Comparison of ENCODE assay signal across 1 cellular context in genomic region chr5:34915139-34915855, GRCh38.
TF ChIP-seq lines count a peak whose summit lies in the region.

A gene with protein sequence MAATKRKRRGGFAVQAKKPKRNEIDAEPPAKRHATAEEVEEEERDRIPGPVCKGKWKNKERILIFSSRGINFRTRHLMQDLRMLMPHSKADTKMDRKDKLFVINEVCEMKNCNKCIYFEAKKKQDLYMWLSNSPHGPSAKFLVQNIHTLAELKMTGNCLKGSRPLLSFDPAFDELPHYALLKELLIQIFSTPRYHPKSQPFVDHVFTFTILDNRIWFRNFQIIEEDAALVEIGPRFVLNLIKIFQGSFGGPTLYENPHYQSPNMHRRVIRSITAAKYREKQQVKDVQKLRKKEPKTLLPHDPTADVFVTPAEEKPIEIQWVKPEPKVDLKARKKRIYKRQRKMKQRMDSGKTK (plus strand): TSS chr5:34915711. CDS start chr5:34915739, 28 bp downstream.
A gene with protein sequence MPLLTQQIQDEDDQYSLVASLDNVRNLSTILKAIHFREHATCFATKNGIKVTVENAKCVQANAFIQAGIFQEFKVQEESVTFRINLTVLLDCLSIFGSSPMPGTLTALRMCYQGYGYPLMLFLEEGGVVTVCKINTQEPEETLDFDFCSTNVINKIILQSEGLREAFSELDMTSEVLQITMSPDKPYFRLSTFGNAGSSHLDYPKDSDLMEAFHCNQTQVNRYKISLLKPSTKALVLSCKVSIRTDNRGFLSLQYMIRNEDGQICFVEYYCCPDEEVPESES (minus strand): TSS chr5:34915504. CDS start chr5:34914892, 612 bp downstream.

TF ChIP-seq in K562, 482 proteins besides CTCF, POLR2A, EP300 and RAD21 (continued from another document and continues in another):
- TF ChIP-seq, protein P1, sequence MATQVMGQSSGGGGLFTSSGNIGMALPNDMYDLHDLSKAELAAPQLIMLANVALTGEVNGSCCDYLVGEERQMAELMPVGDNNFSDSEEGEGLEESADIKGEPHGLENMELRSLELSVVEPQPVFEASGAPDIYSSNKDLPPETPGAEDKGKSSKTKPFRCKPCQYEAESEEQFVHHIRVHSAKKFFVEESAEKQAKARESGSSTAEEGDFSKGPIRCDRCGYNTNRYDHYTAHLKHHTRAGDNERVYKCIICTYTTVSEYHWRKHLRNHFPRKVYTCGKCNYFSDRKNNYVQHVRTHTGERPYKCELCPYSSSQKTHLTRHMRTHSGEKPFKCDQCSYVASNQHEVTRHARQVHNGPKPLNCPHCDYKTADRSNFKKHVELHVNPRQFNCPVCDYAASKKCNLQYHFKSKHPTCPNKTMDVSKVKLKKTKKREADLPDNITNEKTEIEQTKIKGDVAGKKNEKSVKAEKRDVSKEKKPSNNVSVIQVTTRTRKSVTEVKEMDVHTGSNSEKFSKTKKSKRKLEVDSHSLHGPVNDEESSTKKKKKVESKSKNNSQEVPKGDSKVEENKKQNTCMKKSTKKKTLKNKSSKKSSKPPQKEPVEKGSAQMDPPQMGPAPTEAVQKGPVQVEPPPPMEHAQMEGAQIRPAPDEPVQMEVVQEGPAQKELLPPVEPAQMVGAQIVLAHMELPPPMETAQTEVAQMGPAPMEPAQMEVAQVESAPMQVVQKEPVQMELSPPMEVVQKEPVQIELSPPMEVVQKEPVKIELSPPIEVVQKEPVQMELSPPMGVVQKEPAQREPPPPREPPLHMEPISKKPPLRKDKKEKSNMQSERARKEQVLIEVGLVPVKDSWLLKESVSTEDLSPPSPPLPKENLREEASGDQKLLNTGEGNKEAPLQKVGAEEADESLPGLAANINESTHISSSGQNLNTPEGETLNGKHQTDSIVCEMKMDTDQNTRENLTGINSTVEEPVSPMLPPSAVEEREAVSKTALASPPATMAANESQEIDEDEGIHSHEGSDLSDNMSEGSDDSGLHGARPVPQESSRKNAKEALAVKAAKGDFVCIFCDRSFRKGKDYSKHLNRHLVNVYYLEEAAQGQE (CRISPR knock-in tag; IDR thresholded peaks at IDR 0.05; ENCODE audit: low read depth) = 0 out of 2 replicates have a peak, but pooled peaks have one; percentile 11
- TF ChIP-seq SREBF1 (IDR thresholded peaks at IDR 0.05; ENCODE audit: borderline replicate concordance, low read depth, low read length) (no peak), SMARCA4 (IDR thresholded peaks at IDR 0.05) (no peak), PHF20 (IDR thresholded peaks at IDR 0.05; ENCODE audit: partially characterized antibody) (peak; percentile 90), NFIC (IDR thresholded peaks at IDR 0.05) (peak; percentile 46), PHB (CRISPR knock-in tag; IDR thresholded peaks at IDR 0.05) (no peak), SPI1 (IDR thresholded peaks at IDR 0.05; ENCODE audit: borderline replicate concordance, low read depth, low read length) (peak; percentile 78), SAFB2 (IDR thresholded peaks at IDR 0.05; ENCODE audit: borderline replicate concordance, low read depth, low read length, severe bottlenecking) (no peak), CHCHD3 (CRISPR knock-in tag; IDR thresholded peaks at IDR 0.05) (no peak), GATA2 (CRISPR knock-in tag; IDR thresholded peaks at IDR 0.05) (no peak), SLC30A9 (CRISPR knock-in tag; IDR thresholded peaks at IDR 0.05) (no peak), SNRNP70 (optimal IDR thresholded peaks at IDR 0.05; ENCODE audit: low read depth, low read length) (no peak), CHD7 (IDR thresholded peaks at IDR 0.05; ENCODE audit: low read depth, low read length) (no peak), NEUROD1 (IDR thresholded peaks at IDR 0.05; ENCODE audit: borderline replicate concordance, low read depth, low read length, partially characterized antibody) (peak; percentile 60), HDAC3 (IDR thresholded peaks at IDR 0.05; ENCODE audit: borderline replicate concordance, partially characterized antibody) (no peak), BRF1 (IDR thresholded peaks at IDR 0.05; ENCODE audit: borderline replicate concordance, extremely low read depth, insufficient read length) (no peak), E2F8 (IDR thresholded peaks at IDR 0.05; ENCODE audit: low read depth, partially characterized antibody) (peak; percentile 96), ZBTB1 (CRISPR knock-in tag; IDR thresholded peaks at IDR 0.05; ENCODE audit: borderline replicate concordance, low read depth) (peak; percentile 94; the same call in 1 of the 2 replicates), RBBP5 (IDR thresholded peaks at IDR 0.05; ENCODE audit: borderline replicate concordance, insufficient read depth, low read length, poor library complexity, severe bottlenecking) (peak; percentile 89)
- TF ChIP-seq, protein P2, sequence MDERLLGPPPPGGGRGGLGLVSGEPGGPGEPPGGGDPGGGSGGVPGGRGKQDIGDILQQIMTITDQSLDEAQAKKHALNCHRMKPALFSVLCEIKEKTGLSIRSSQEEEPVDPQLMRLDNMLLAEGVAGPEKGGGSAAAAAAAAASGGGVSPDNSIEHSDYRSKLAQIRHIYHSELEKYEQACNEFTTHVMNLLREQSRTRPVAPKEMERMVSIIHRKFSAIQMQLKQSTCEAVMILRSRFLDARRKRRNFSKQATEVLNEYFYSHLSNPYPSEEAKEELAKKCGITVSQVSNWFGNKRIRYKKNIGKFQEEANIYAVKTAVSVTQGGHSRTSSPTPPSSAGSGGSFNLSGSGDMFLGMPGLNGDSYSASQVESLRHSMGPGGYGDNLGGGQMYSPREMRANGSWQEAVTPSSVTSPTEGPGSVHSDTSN (CRISPR knock-in tag; IDR thresholded peaks at IDR 0.05; ENCODE audit: low read depth) = no peak
- TF ChIP-seq, protein P2 (tag; conservative IDR thresholded peaks at IDR 0.05; ENCODE audit: low read depth) = no peak
- TF ChIP-seq, protein P3, sequence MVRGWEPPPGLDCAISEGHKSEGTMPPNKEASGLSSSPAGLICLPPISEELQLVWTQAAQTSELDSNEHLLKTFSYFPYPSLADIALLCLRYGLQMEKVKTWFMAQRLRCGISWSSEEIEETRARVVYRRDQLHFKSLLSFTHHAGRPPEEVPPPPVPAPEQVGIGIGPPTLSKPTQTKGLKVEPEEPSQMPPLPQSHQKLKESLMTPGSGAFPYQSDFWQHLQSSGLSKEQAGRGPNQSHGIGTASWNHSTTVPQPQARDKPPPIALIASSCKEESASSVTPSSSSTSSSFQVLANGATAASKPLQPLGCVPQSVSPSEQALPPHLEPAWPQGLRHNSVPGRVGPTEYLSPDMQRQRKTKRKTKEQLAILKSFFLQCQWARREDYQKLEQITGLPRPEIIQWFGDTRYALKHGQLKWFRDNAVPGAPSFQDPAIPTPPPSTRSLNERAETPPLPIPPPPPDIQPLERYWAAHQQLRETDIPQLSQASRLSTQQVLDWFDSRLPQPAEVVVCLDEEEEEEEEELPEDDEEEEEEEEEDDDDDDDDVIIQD (CRISPR knock-in tag; IDR thresholded peaks at IDR 0.05) = no peak
- TF ChIP-seq, protein P4, sequence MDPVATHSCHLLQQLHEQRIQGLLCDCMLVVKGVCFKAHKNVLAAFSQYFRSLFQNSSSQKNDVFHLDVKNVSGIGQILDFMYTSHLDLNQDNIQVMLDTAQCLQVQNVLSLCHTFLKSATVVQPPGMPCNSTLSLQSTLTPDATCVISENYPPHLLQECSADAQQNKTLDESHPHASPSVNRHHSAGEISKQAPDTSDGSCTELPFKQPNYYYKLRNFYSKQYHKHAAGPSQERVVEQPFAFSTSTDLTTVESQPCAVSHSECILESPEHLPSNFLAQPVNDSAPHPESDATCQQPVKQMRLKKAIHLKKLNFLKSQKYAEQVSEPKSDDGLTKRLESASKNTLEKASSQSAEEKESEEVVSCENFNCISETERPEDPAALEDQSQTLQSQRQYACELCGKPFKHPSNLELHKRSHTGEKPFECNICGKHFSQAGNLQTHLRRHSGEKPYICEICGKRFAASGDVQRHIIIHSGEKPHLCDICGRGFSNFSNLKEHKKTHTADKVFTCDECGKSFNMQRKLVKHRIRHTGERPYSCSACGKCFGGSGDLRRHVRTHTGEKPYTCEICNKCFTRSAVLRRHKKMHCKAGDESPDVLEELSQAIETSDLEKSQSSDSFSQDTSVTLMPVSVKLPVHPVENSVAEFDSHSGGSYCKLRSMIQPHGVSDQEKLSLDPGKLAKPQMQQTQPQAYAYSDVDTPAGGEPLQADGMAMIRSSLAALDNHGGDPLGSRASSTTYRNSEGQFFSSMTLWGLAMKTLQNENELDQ (CRISPR knock-in tag; IDR thresholded peaks at IDR 0.05; ENCODE audit: borderline replicate concordance) = no peak
